Comparison of ENCODE assay signal across 8 cellular contexts in the genomic region with DNA sequence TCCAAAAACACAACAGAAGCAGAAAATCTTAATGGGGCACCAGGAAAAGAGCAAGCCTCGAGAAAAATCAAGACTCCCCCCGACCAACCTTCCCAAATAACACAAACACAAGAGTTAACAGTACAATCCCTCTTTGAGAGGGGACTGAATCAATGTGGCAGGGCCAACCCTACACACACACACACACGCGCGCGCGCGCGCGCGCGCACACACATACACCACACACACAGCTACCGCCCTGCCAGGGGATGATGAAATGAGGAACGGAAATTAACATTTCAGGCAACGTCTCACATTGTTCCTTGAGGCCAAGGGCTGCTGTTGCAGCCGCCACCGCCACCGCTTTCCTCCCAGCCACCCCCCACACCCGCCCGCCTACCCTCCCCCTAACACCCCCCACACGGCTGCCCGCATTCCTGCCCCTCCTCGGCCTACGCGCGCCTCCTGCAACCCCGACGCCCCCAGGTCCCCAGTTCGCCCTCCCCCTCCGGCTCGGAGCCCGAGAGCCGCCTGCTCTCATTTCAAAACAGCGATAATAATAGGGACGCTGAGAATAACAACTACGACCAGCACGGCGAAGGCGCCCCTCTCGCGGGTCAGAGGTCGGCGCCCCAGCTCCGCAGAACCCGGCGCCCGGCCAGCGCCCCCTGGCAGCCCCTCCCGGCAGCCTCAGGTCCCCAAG. TPM values are rescaled to one million over a fixed set of nuclear protein-coding genes. Genes with fewer than 3 reads are reported as not detected.
DNase-seq lines count a peak whose midpoint lies in the region; ATAC-seq and TF ChIP-seq lines count a peak whose summit lies in the region.

No MANE protein-coding gene starts in this region.

- peaks cover 11% of the 10 kb centered on the region for H3K36me3 ChIP-seq in PC-9 (ENCODE audit: low read depth)
- H3K36me3 ChIP-seq in esophagus muscularis mucosa, result peaks cover 0 to 7% (median 0%) of the 10 kb centered on the region in 4 donors
- H3K36me3 ChIP-seq in muscle layer of duodenum (ENCODE audit: control insufficient read depth in 1 of 2, insufficient read depth in 2 of 2, low read length in 2 of 2), result no peaks in the 10 kb centered on the region

- H3K9me3 ChIP-seq in PC-9 (ENCODE audit: insufficient read depth, low read depth) (no peaks in the 10 kb centered on the region), esophagus muscularis mucosa (no peaks in the 10 kb centered on the region), muscle layer of duodenum (ENCODE audit: control insufficient read depth in 1 of 2, low read length in 2 of 2) (no peaks in the 10 kb centered on the region)

- H3K27ac ChIP-seq in PC-9 (peak overlapping the region; percentile 53), esophagus muscularis mucosa (replicated peaks in 1 of 4) (peak overlapping the region; percentile 98 to 100 (median 99)), muscle layer of duodenum (ENCODE audit: low read length) (peak overlapping the region; percentile 71)

- intact Hi-C loops in PC-9 (cut with micrococcal nuclease; ENCODE audit: unreplicated experiment) (loop anchor here (2.0 kb wide), 1 partner anchor 126 kb away; no protein-coding TSS in a partner anchor), esophagus muscularis mucosa (cut with DNase I) (loop anchor here (5.0 kb wide), 1 partner anchor 42 kb away; no protein-coding TSS in a partner anchor)

- no peaks in the 10 kb centered on the region for H3K27me3 Mint-ChIP-seq in activated T-cell treated with anti-CD3 and anti-CD28 coated beads, Interleukin-2, amount 50 U/mL, for 4 hours (ENCODE audit: low read depth)

- no TSS peak for BruUV-seq in PC-9 (replicated peaks; lab: Mats Ljungman, UMichigan)

- H4K20me1 ChIP-seq in PC-9 (ENCODE audit: insufficient read depth), result peaks cover 48% of the 10 kb centered on the region

- peaks cover 66% of the 10 kb centered on the region for H3K4me1 Mint-ChIP-seq in activated T-cell treated with anti-CD3 and anti-CD28 coated beads, Interleukin-2, amount 50 U/mL, for 4 hours (ENCODE audit: low read depth)

- no peak for TF ChIP-seq CTCF in PC-9 (conservative IDR thresholded peaks at IDR 0.05)
- TF ChIP-seq CTCF in esophagus muscularis mucosa (IDR thresholded peaks at IDR 0.05), result peak in 1 of 3 experiments; percentile 65

- DNase-seq in ELF-1 (ENCODE audit: low read depth, low spot score), result peak; percentile 83
- peak; percentile 73 to 87 for DNase-seq in PC-9
- peak; percentile 85 for DNase-seq in activated T-cell treated with anti-CD3 and anti-CD28 coated beads, Interleukin-2, amount 50 U/mL, for 4 hours
- peak; percentile 98 for DNase-seq in esophagus muscularis mucosa (ENCODE audit: extremely low spot score)
- DNase-seq in stimulated activated CD8-positive, alpha-beta memory T cell treated with anti-CD3 and anti-CD28 coated beads, Interleukin-4, amount 100 ng/mL, for 48 hours, result peak; percentile 82

- peaks cover 77% of the 10 kb centered on the region for H3K79me2 ChIP-seq in PC-9 (ENCODE audit: low read depth)

- WGBS in esophagus muscularis mucosa, result 2% methylated on average over 12 of the region's 49 CpGs

- peaks cover 42% of the 10 kb centered on the region for H3K4me1 ChIP-seq in PC-9 (replicated peaks; ENCODE audit: insufficient read depth)
- peaks cover 56 to 68% (median 64%) of the 10 kb centered on the region in 4 donors for H3K4me1 ChIP-seq in esophagus muscularis mucosa
- H3K4me1 ChIP-seq in muscle layer of duodenum (ENCODE audit: control insufficient read depth in 1 of 2, insufficient read depth in 2 of 2, low read length in 2 of 2), result peaks cover 27 to 48% of the 10 kb centered on the region in 2 donors

- peaks cover 14% of the 10 kb centered on the region for H3K36me3 Mint-ChIP-seq in activated T-cell treated with anti-CD3 and anti-CD28 coated beads, Interleukin-2, amount 50 U/mL, for 4 hours (ENCODE audit: insufficient read depth)

- peak overlapping the region; percentile 84 for H3K4me2 ChIP-seq in PC-9

- H3K4me3 ChIP-seq in PC-9 (peak overlapping the region; percentile 61), esophagus muscularis mucosa (peak overlapping the region; percentile 75 to 98 (median 86)), muscle layer of duodenum (ENCODE audit: low read depth in 1 of 2, low read length in 2 of 2) (peak overlapping the region; percentile 55 to 61)

- ATAC-seq in HG03280 (IDR thresholded peaks at IDR 0.05; ENCODE audit: unreplicated experiment) (peak; percentile 18), HG03432 (IDR thresholded peaks at IDR 0.05; ENCODE audit: unreplicated experiment) (no peak)
- ATAC-seq in activated T-cell treated with anti-CD3 and anti-CD28 coated beads, Interleukin-2, amount 50 U/mL, for 4 hours, result peak; percentile 35 to 42

- H3K9me2 ChIP-seq in PC-9 (ENCODE audit: insufficient read depth), result no peaks in the 10 kb centered on the region

- TF ChIP-seq EP300 in esophagus muscularis mucosa (IDR thresholded peaks at IDR 0.05), result no peak

- H3K27me3 ChIP-seq in PC-9 (ENCODE audit: insufficient read depth, low read depth), result no peaks in the 10 kb centered on the region
- H3K27me3 ChIP-seq in esophagus muscularis mucosa, result no peaks in the 10 kb centered on the region
- no peaks in the 10 kb centered on the region for H3K27me3 ChIP-seq in muscle layer of duodenum (ENCODE audit: low read depth, low read length)

- peaks cover 22% of the 10 kb centered on the region; the same call in 1 of the 2 replicates for H3F3A ChIP-seq in PC-9 (ENCODE audit: insufficient read depth, low read depth)

- H3K4me3 Mint-ChIP-seq in activated T-cell treated with anti-CD3 and anti-CD28 coated beads, Interleukin-2, amount 50 U/mL, for 4 hours, result peak overlapping the region; percentile 97

- CTCF ChIA-PET in PC-9 (lab: Charles Lee), result interaction anchor here (0.6 to 0.7 kb wide), 4 partner anchors 18 to 177 kb away, joined by 3 to 8 read pairs (median 5); no protein-coding TSS in a partner anchor

- H2AFZ ChIP-seq in PC-9, result no peak overlapping the region

- no peaks in the 10 kb centered on the region for H3K9me3 Mint-ChIP-seq in activated T-cell treated with anti-CD3 and anti-CD28 coated beads, Interleukin-2, amount 50 U/mL, for 4 hours

- POLR2A ChIA-PET in PC-9 (lab: Charles Lee; ENCODE audit: unreplicated experiment), result interaction anchor here (0.5 to 1.1 kb wide), 3 partner anchors 13 to 296 kb away, joined by 6 to 12 read pairs (median 7); no protein-coding TSS in a partner anchor

- no peak for TF ChIP-seq POLR2A in esophagus muscularis mucosa (IDR thresholded peaks at IDR 0.05; ENCODE audit: low read depth)

RNA-seq across cellular contexts. Expression of a gene that starts 1.2 kb away (rescaled TPM):
- total RNA-seq in PC-9 (2021), result 206 and 220 TPM in 2 replicates
- total RNA-seq in activated T-cell treated with anti-CD3 and anti-CD28 coated beads, Interleukin-2, amount 50 U/mL, for 4 hours, result 100 to 1,000 TPM; 153 to 181 (median 162) TPM
- total RNA-seq in esophagus muscularis mucosa, result 100 to 1,000 TPM in 3 of 4 donors, 10 to 100 TPM in 1; 60.8 to 119 (median 105) TPM

RNA-seq across cellular contexts. Expression of a gene that starts 19.0 kb away (rescaled TPM):
- total RNA-seq in PC-9 (2021), result 160 and 198 TPM in 2 replicates
- 10 to 100 TPM; 76.1 to 88.4 (median 78.5) TPM for total RNA-seq in activated T-cell treated with anti-CD3 and anti-CD28 coated beads, Interleukin-2, amount 50 U/mL, for 4 hours
- 10 to 100 TPM; 58.8 to 94.3 (median 83.3) TPM for total RNA-seq in esophagus muscularis mucosa
